In the genomic region with DNA sequence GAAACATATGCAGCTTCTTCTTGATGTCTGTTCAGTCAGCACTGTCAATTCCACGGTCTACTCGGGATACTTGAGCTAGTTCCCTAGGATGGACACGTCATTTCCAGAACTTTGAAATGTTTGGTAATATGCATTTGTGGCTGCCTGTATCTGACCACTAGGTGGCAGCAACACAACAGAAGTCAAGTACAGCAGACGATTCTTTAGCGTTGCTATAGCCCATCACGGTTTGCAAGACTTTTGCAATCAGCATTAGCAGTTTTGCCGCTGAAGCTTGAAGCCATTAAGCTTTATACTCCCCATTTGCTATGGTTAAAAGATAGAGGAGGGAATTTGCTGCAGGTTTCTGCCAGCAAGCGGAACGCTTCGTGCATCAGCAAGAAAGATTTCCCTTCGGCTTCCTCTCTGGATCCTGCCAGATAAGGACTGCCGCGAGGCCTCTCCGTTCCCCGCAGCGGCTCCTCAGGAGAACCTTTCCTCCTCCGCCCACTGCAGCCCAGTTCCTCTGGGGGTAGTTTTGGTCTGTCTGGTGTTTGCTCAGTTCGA, we compare ENCODE assay signal across 1 cellular context.
TF ChIP-seq lines count a peak whose summit lies in the region.

No MANE protein-coding gene starts in this region.

TF ChIP-seq in HepG2, 621 proteins besides CTCF, POLR2A, EP300 and RAD21 (continued from another document and continues in another):
- TF ChIP-seq, protein P1, sequence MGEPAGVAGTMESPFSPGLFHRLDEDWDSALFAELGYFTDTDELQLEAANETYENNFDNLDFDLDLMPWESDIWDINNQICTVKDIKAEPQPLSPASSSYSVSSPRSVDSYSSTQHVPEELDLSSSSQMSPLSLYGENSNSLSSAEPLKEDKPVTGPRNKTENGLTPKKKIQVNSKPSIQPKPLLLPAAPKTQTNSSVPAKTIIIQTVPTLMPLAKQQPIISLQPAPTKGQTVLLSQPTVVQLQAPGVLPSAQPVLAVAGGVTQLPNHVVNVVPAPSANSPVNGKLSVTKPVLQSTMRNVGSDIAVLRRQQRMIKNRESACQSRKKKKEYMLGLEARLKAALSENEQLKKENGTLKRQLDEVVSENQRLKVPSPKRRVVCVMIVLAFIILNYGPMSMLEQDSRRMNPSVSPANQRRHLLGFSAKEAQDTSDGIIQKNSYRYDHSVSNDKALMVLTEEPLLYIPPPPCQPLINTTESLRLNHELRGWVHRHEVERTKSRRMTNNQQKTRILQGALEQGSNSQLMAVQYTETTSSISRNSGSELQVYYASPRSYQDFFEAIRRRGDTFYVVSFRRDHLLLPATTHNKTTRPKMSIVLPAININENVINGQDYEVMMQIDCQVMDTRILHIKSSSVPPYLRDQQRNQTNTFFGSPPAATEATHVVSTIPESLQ (CRISPR knock-in tag; conservative IDR thresholded peaks at IDR 0.05), result no peak
- TF ChIP-seq ZNF556 (CRISPR knock-in tag; IDR thresholded peaks at IDR 0.05; ENCODE audit: borderline replicate concordance) (no peak), ZNF24 (IDR thresholded peaks at IDR 0.05) (no peak), GABPB1 (CRISPR knock-in tag; IDR thresholded peaks at IDR 0.05) (no peak), TAF1 (CRISPR knock-in tag; IDR thresholded peaks at IDR 0.05) (no peak), FOXO1 (CRISPR knock-in tag; IDR thresholded peaks at IDR 0.05) (no peak), RXRA (CRISPR knock-in tag; IDR thresholded peaks at IDR 0.05) (no peak), DMAP1 (CRISPR knock-in tag; IDR thresholded peaks at IDR 0.05) (no peak), ZFP82 (CRISPR knock-in tag; IDR thresholded peaks at IDR 0.05; ENCODE audit: borderline replicate concordance) (no peak), KDM5A (IDR thresholded peaks at IDR 0.05; ENCODE audit: borderline replicate concordance, low read length) (0 out of 2 replicates have a peak, but pooled peaks have one; percentile 36), RFXAP (CRISPR knock-in tag; IDR thresholded peaks at IDR 0.05; ENCODE audit: borderline replicate concordance) (no peak), ZSCAN25 (CRISPR knock-in tag; IDR thresholded peaks at IDR 0.05) (no peak), NFYC (CRISPR knock-in tag; IDR thresholded peaks at IDR 0.05) (no peak), DNMT3B (CRISPR knock-in tag; conservative IDR thresholded peaks at IDR 0.05) (no peak), CENPT (CRISPR knock-in tag; IDR thresholded peaks at IDR 0.05; ENCODE audit: low read depth) (no peak), SOX5 (CRISPR knock-in tag; IDR thresholded peaks at IDR 0.05; ENCODE audit: borderline replicate concordance) (no peak), SMC3 (IDR thresholded peaks at IDR 0.05; ENCODE audit: low read length) (peak; percentile 77), MAX (IDR thresholded peaks at IDR 0.05) (0 out of 2 replicates have a peak, but pooled peaks have one; percentile 22), ZNF10 (CRISPR knock-in tag; IDR thresholded peaks at IDR 0.05; ENCODE audit: borderline replicate concordance, low read depth) (no peak), KDM2A (CRISPR knock-in tag; IDR thresholded peaks at IDR 0.05; ENCODE audit: borderline replicate concordance, low read depth) (0 out of 2 replicates have a peak, but pooled peaks have one; percentile 14), RNF2 (conservative IDR thresholded peaks at IDR 0.05; ENCODE audit: low read depth) (no peak), NKX3-1 (CRISPR knock-in tag; IDR thresholded peaks at IDR 0.05) (no peak), MAFF (IDR thresholded peaks at IDR 0.05; ENCODE audit: low read depth, low read length) (no peak), RBM22 (optimal IDR thresholded peaks at IDR 0.05; ENCODE audit: low read length) (no peak), ZKSCAN8 (CRISPR knock-in tag; IDR thresholded peaks at IDR 0.05; ENCODE audit: borderline replicate concordance) (no peak), ZNF414 (CRISPR knock-in tag; IDR thresholded peaks at IDR 0.05) (no peak), ZNF280D (CRISPR knock-in tag; IDR thresholded peaks at IDR 0.05) (no peak), PAWR (CRISPR knock-in tag; IDR thresholded peaks at IDR 0.05; ENCODE audit: borderline replicate concordance) (no peak), MIER3 (CRISPR knock-in tag; IDR thresholded peaks at IDR 0.05; ENCODE audit: borderline replicate concordance) (no peak), HOXA5 (CRISPR knock-in tag; IDR thresholded peaks at IDR 0.05) (0 out of 2 replicates have a peak, but pooled peaks have one; percentile 2)
- TF ChIP-seq, protein P2, sequence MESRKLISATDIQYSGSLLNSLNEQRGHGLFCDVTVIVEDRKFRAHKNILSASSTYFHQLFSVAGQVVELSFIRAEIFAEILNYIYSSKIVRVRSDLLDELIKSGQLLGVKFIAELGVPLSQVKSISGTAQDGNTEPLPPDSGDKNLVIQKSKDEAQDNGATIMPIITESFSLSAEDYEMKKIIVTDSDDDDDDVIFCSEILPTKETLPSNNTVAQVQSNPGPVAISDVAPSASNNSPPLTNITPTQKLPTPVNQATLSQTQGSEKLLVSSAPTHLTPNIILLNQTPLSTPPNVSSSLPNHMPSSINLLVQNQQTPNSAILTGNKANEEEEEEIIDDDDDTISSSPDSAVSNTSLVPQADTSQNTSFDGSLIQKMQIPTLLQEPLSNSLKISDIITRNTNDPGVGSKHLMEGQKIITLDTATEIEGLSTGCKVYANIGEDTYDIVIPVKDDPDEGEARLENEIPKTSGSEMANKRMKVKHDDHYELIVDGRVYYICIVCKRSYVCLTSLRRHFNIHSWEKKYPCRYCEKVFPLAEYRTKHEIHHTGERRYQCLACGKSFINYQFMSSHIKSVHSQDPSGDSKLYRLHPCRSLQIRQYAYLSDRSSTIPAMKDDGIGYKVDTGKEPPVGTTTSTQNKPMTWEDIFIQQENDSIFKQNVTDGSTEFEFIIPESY (CRISPR knock-in tag; IDR thresholded peaks at IDR 0.05), result no peak
- TF ChIP-seq, protein P3, sequence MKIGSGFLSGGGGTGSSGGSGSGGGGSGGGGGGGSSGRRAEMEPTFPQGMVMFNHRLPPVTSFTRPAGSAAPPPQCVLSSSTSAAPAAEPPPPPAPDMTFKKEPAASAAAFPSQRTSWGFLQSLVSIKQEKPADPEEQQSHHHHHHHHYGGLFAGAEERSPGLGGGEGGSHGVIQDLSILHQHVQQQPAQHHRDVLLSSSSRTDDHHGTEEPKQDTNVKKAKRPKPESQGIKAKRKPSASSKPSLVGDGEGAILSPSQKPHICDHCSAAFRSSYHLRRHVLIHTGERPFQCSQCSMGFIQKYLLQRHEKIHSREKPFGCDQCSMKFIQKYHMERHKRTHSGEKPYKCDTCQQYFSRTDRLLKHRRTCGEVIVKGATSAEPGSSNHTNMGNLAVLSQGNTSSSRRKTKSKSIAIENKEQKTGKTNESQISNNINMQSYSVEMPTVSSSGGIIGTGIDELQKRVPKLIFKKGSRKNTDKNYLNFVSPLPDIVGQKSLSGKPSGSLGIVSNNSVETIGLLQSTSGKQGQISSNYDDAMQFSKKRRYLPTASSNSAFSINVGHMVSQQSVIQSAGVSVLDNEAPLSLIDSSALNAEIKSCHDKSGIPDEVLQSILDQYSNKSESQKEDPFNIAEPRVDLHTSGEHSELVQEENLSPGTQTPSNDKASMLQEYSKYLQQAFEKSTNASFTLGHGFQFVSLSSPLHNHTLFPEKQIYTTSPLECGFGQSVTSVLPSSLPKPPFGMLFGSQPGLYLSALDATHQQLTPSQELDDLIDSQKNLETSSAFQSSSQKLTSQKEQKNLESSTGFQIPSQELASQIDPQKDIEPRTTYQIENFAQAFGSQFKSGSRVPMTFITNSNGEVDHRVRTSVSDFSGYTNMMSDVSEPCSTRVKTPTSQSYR (CRISPR knock-in tag; IDR thresholded peaks at IDR 0.05; ENCODE audit: borderline replicate concordance), result no peak
- TF ChIP-seq, protein P4, sequence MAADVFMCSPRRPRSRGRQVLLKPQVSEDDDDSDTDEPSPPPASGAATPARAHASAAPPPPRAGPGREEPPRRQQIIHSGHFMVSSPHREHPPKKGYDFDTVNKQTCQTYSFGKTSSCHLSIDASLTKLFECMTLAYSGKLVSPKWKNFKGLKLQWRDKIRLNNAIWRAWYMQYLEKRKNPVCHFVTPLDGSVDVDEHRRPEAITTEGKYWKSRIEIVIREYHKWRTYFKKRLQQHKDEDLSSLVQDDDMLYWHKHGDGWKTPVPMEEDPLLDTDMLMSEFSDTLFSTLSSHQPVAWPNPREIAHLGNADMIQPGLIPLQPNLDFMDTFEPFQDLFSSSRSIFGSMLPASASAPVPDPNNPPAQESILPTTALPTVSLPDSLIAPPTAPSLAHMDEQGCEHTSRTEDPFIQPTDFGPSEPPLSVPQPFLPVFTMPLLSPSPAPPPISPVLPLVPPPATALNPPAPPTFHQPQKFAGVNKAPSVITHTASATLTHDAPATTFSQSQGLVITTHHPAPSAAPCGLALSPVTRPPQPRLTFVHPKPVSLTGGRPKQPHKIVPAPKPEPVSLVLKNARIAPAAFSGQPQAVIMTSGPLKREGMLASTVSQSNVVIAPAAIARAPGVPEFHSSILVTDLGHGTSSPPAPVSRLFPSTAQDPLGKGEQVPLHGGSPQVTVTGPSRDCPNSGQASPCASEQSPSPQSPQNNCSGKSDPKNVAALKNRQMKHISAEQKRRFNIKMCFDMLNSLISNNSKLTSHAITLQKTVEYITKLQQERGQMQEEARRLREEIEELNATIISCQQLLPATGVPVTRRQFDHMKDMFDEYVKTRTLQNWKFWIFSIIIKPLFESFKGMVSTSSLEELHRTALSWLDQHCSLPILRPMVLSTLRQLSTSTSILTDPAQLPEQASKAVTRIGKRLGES (CRISPR knock-in tag; IDR thresholded peaks at IDR 0.05; ENCODE audit: borderline replicate concordance), result no peak
- TF ChIP-seq, protein P5, sequence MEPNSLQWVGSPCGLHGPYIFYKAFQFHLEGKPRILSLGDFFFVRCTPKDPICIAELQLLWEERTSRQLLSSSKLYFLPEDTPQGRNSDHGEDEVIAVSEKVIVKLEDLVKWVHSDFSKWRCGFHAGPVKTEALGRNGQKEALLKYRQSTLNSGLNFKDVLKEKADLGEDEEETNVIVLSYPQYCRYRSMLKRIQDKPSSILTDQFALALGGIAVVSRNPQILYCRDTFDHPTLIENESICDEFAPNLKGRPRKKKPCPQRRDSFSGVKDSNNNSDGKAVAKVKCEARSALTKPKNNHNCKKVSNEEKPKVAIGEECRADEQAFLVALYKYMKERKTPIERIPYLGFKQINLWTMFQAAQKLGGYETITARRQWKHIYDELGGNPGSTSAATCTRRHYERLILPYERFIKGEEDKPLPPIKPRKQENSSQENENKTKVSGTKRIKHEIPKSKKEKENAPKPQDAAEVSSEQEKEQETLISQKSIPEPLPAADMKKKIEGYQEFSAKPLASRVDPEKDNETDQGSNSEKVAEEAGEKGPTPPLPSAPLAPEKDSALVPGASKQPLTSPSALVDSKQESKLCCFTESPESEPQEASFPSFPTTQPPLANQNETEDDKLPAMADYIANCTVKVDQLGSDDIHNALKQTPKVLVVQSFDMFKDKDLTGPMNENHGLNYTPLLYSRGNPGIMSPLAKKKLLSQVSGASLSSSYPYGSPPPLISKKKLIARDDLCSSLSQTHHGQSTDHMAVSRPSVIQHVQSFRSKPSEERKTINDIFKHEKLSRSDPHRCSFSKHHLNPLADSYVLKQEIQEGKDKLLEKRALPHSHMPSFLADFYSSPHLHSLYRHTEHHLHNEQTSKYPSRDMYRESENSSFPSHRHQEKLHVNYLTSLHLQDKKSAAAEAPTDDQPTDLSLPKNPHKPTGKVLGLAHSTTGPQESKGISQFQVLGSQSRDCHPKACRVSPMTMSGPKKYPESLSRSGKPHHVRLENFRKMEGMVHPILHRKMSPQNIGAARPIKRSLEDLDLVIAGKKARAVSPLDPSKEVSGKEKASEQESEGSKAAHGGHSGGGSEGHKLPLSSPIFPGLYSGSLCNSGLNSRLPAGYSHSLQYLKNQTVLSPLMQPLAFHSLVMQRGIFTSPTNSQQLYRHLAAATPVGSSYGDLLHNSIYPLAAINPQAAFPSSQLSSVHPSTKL (CRISPR knock-in tag; IDR thresholded peaks at IDR 0.05), result peak; percentile 15; the same call in 1 of the 2 replicates
- TF ChIP-seq, protein P6, sequence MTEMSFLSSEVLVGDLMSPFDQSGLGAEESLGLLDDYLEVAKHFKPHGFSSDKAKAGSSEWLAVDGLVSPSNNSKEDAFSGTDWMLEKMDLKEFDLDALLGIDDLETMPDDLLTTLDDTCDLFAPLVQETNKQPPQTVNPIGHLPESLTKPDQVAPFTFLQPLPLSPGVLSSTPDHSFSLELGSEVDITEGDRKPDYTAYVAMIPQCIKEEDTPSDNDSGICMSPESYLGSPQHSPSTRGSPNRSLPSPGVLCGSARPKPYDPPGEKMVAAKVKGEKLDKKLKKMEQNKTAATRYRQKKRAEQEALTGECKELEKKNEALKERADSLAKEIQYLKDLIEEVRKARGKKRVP (CRISPR knock-in tag; IDR thresholded peaks at IDR 0.05), result no peak
- TF ChIP-seq, protein P7, sequence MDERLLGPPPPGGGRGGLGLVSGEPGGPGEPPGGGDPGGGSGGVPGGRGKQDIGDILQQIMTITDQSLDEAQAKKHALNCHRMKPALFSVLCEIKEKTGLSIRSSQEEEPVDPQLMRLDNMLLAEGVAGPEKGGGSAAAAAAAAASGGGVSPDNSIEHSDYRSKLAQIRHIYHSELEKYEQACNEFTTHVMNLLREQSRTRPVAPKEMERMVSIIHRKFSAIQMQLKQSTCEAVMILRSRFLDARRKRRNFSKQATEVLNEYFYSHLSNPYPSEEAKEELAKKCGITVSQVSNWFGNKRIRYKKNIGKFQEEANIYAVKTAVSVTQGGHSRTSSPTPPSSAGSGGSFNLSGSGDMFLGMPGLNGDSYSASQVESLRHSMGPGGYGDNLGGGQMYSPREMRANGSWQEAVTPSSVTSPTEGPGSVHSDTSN (CRISPR knock-in tag; IDR thresholded peaks at IDR 0.05), result no peak
